18 cellular contexts compared by ENCODE assay signal in genomic region chr4:988726-989721, GRCh38. TPM values are rescaled to one million over a fixed set of nuclear protein-coding genes. Genes with fewer than 3 reads are reported as not detected.
"Had no signal": no experiment of that assay in that cellular context is flagged by ENCODE, and none has a peak within 500 bp of the region (broad histone marks: within the 10 kb centered on the region; RNA-seq: fewer than 3 reads in every experiment).

No MANE protein-coding gene starts in this region.

- H3K4me3 ChIP-seq: psoas muscle, thoracic aorta had no signal

- ATAC-seq: activated CD4-positive, alpha-beta T cell treated with anti-CD3 and anti-CD28 coated beads for 36 hours; activated CD8-positive, alpha-beta memory T cell treated with anti-CD3 and anti-CD28 coated beads, Interleukin-2, amount 10 ng/mL, durations not matched to agents 7 days and 5 days; foreskin keratinocyte; lower lobe of right lung; psoas muscle had no signal

- H3K27ac ChIP-seq: brain microvascular endothelial cell, foreskin keratinocyte, lower lobe of right lung, psoas muscle, sigmoid colon, thoracic aorta had no signal

- H3K27me3 ChIP-seq: brain microvascular endothelial cell, foreskin keratinocyte, sigmoid colon, stomach had no signal

- H3K36me3 ChIP-seq: lower lobe of right lung, thoracic aorta had no signal

- DNase-seq: activated CD4-positive, alpha-beta memory T cell treated with anti-CD3 and anti-CD28 coated beads for 36 hours; activated CD4-positive, alpha-beta T cell treated with anti-CD3 and anti-CD28 coated beads for 36 hours; activated CD8-positive, alpha-beta memory T cell treated with anti-CD3 and anti-CD28 coated beads, Interleukin-2, amount 10 ng/mL, durations not matched to agents 7 days and 5 days; activated gamma-delta T cell treated with Interleukin-2 at 50 U/mL for 16 hours; activated T-cell treated with anti-CD3 and anti-CD28 coated beads, Interleukin-2, amount 50 U/mL, for 48 hours; anterior cingulate cortex; brain microvascular endothelial cell; effector CD8-positive, alpha-beta T cell; foreskin keratinocyte; lower lobe of right lung; sigmoid colon; stimulated activated CD4-positive, alpha-beta T cell treated with anti-CD3 and anti-CD28 coated beads, Interleukin-12 subunit alpha, Interleukin-12 subunit beta, amount 100 ng/mL, for 4 hours; stimulated activated CD4-positive, alpha-beta T cell treated with anti-CD3 and anti-CD28 coated beads, Interleukin-2, amount 100 ng/mL, for 24 hours; stomach had no signal

- H3K4me3 Mint-ChIP-seq: activated CD8-positive, alpha-beta memory T cell treated with anti-CD3 and anti-CD28 coated beads, Interleukin-2, amount 10 ng/mL, durations not matched to agents 7 days and 5 days had no signal

- H3K36me3 Mint-ChIP-seq: activated CD4-positive, alpha-beta memory T cell treated with anti-CD3 and anti-CD28 coated beads for 36 hours; activated CD8-positive, alpha-beta memory T cell treated with anti-CD3 and anti-CD28 coated beads, Interleukin-2, amount 10 ng/mL, durations not matched to agents 7 days and 5 days; mesothelial cell of epicardium had no signal

- H3K9me3 Mint-ChIP-seq: activated CD4-positive, alpha-beta memory T cell treated with anti-CD3 and anti-CD28 coated beads for 36 hours; mesothelial cell of epicardium had no signal

- H3K27ac Mint-ChIP-seq: activated CD4-positive, alpha-beta memory T cell treated with anti-CD3 and anti-CD28 coated beads for 36 hours; activated CD4-positive, alpha-beta T cell treated with anti-CD3 and anti-CD28 coated beads for 36 hours; activated CD8-positive, alpha-beta memory T cell treated with anti-CD3 and anti-CD28 coated beads, Interleukin-2, amount 10 ng/mL, durations not matched to agents 7 days and 5 days; mesothelial cell of epicardium had no signal

- H3K9me3 ChIP-seq: lower lobe of right lung, psoas muscle, sigmoid colon, stomach, thoracic aorta had no signal

- H3K27me3 Mint-ChIP-seq: activated CD4-positive, alpha-beta memory T cell treated with anti-CD3 and anti-CD28 coated beads for 36 hours; activated CD4-positive, alpha-beta T cell treated with anti-CD3 and anti-CD28 coated beads for 36 hours; activated CD8-positive, alpha-beta memory T cell treated with anti-CD3 and anti-CD28 coated beads, Interleukin-2, amount 10 ng/mL, durations not matched to agents 7 days and 5 days had no signal

RNA-seq across cellular contexts. Expression of gene SLC26A1, which starts 4.2 kb away (rescaled TPM):
- total RNA-seq: activated CD4-positive, alpha-beta memory T cell treated with anti-CD3 and anti-CD28 coated beads for 36 hours; activated CD8-positive, alpha-beta memory T cell treated with anti-CD3 and anti-CD28 coated beads, Interleukin-2, amount 10 ng/mL, durations not matched to agents 7 days and 5 days; endothelial cell of umbilical vein; foreskin keratinocyte; sigmoid colon; thoracic aorta had no signal
- polyA plus RNA-seq: foreskin keratinocyte had no signal
